ENCODE assay signal across 11 cellular contexts in the genomic region with DNA sequence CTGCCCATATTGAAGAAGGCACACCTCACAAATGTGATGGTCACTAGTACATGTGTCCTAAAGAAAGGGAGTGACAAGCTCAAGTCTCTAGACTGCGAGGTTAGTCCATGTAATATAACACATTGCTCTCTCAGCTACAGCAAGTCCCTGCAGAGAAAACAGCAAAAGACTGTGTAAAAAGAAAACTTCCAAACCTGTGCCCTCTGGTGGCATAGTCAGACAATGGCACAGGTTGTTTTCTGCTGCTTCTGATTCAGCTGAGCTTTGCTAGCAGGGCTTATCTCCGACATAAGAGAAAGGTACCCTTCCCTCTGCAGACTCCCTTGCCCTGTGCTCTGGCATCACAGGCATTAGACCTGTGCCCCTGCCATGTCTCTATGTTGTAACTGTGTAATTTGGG. TPM values are rescaled to one million over a fixed set of nuclear protein-coding genes. Genes with fewer than 3 reads are reported as not detected.
DNase-seq lines count a peak whose midpoint lies in the region; ATAC-seq and TF ChIP-seq lines count a peak whose summit lies in the region.
"Had no signal": no experiment of that assay in that cellular context is flagged by ENCODE, and none has a peak within 500 bp of the region (broad histone marks: within the 10 kb centered on the region; RNA-seq: fewer than 3 reads in every experiment).

No MANE protein-coding gene starts in this region.

- no peaks in the 10 kb centered on the region for H3F3A ChIP-seq in neural cell (ENCODE audit: insufficient read depth, low read length, poor library complexity, severe bottlenecking)

- no peak overlapping the region for H3K27ac Mint-ChIP-seq in activated CD8-positive, alpha-beta T cell treated with anti-CD3 and anti-CD28 coated beads, Interleukin-2, amount 10 ng/mL, durations not matched to agents 7 days and 5 days

- no peaks in the 10 kb centered on the region for H3K9me2 ChIP-seq in neural cell (ENCODE audit: insufficient read depth, low read length)

- no peak overlapping the region for H2AFZ ChIP-seq in neural cell (ENCODE audit: low read depth, low read length)

- no peaks in the 10 kb centered on the region for H3K4me1 Mint-ChIP-seq in activated CD8-positive, alpha-beta T cell treated with anti-CD3 and anti-CD28 coated beads, Interleukin-2, amount 10 ng/mL, durations not matched to agents 7 days and 5 days (ENCODE audit: low read depth)

- no peaks in the 10 kb centered on the region for H3K9me3 Mint-ChIP-seq in activated CD8-positive, alpha-beta T cell treated with anti-CD3 and anti-CD28 coated beads, Interleukin-2, amount 10 ng/mL, durations not matched to agents 7 days and 5 days (ENCODE audit: insufficient read depth)

- H3K4me3 Mint-ChIP-seq in activated CD8-positive, alpha-beta T cell treated with anti-CD3 and anti-CD28 coated beads, Interleukin-2, amount 10 ng/mL, durations not matched to agents 7 days and 5 days, result no peak overlapping the region

- no peak overlapping the region for H3K4me2 ChIP-seq in neural cell (ENCODE audit: low read length)

- ATAC-seq in activated CD8-positive, alpha-beta T cell treated with anti-CD3 and anti-CD28 coated beads, Interleukin-2, amount 10 ng/mL, durations not matched to agents 7 days and 5 days, result no peak
- no peak for ATAC-seq in GM21786 (IDR thresholded peaks at IDR 0.05; ENCODE audit: unreplicated experiment)
- ATAC-seq: right cardiac atrium had no signal

- H3K4me1 ChIP-seq in colonic mucosa, result no peaks in the 10 kb centered on the region
- no peaks in the 10 kb centered on the region for H3K4me1 ChIP-seq in BE2C

- H3K36me3 ChIP-seq in colonic mucosa (no peaks in the 10 kb centered on the region), neural cell (ENCODE audit: insufficient read depth, low read length) (no peaks in the 10 kb centered on the region), BE2C (no peaks in the 10 kb centered on the region)

- H3K9me3 ChIP-seq in colonic mucosa (no peaks in the 10 kb centered on the region), neural cell (ENCODE audit: low read length) (no peaks in the 10 kb centered on the region), BE2C (no peaks in the 10 kb centered on the region)

- POLR2A ChIA-PET in activated CD8-positive, alpha-beta T cell treated with anti-CD3 and anti-CD28 coated beads, Interleukin-2, amount 10 ng/mL, durations not matched to agents 7 days and 5 days (lab: Charles Lee), result no interaction called here

- 0 out of 2 replicates have a peak, but pooled peaks have one; percentile 14 for TF ChIP-seq CTCF in GM12874 (IDR thresholded peaks at IDR 0.05; ENCODE audit: insufficient read depth, low read depth, low read length)
- TF ChIP-seq CTCF in colonic mucosa (IDR thresholded peaks at IDR 0.05), result peak; percentile 38
- peak; percentile 54 for TF ChIP-seq CTCF in neural cell (IDR thresholded peaks at IDR 0.05; ENCODE audit: poor library complexity, severe bottlenecking)
- TF ChIP-seq CTCF in BE2C (IDR thresholded peaks at IDR 0.05; ENCODE audit: low read depth, low read length), result no peak

- no peak for TF ChIP-seq EP300 in neural cell (conservative IDR thresholded peaks at IDR 0.05; ENCODE audit: poor library complexity, severe bottlenecking)

- no peaks in the 10 kb centered on the region for H3K36me3 Mint-ChIP-seq in activated CD8-positive, alpha-beta T cell treated with anti-CD3 and anti-CD28 coated beads, Interleukin-2, amount 10 ng/mL, durations not matched to agents 7 days and 5 days (ENCODE audit: low read depth)

- CTCF ChIA-PET in activated CD8-positive, alpha-beta T cell treated with anti-CD3 and anti-CD28 coated beads, Interleukin-2, amount 10 ng/mL, durations not matched to agents 7 days and 5 days (lab: Charles Lee), result no interaction called here

- intact Hi-C loops in colonic mucosa (cut with DNase I), result no loop called here

- H3K9ac ChIP-seq in colonic mucosa (ENCODE audit: low read depth in 2 of 2, low read length in 2 of 2) (no peak overlapping the region), neural cell (ENCODE audit: low read length) (no peak overlapping the region)

- H4K20me1 ChIP-seq in neural cell (ENCODE audit: insufficient read depth), result no peaks in the 10 kb centered on the region

- H3K27me3 Mint-ChIP-seq in activated CD8-positive, alpha-beta T cell treated with anti-CD3 and anti-CD28 coated beads, Interleukin-2, amount 10 ng/mL, durations not matched to agents 7 days and 5 days (ENCODE audit: low read depth), result no peaks in the 10 kb centered on the region

- H3K27me3 ChIP-seq in colonic mucosa (no peaks in the 10 kb centered on the region), neural cell (ENCODE audit: insufficient read depth, low read depth, low read length) (no peaks in the 10 kb centered on the region), BE2C (no peaks in the 10 kb centered on the region)

- H3K79me2 ChIP-seq in neural cell (replicated peaks; ENCODE audit: insufficient read depth, low read length), result no peaks in the 10 kb centered on the region

- TF ChIP-seq RAD21 in neural cell (conservative IDR thresholded peaks at IDR 0.05), result peak; percentile 40

- H3K27ac ChIP-seq in colonic mucosa, result no peak overlapping the region
- H3K27ac ChIP-seq in neural cell (ENCODE audit: low read length), result no peak overlapping the region

- H3K4me3 ChIP-seq in colonic mucosa (no peak overlapping the region), neural cell (ENCODE audit: low read length) (no peak overlapping the region), BE2C (ENCODE audit: low read depth, low read length) (no peak overlapping the region)

- peak; percentile 1 for DNase-seq in NCI-H226
- peak; percentile 19 for DNase-seq in colonic mucosa
- no peak for DNase-seq in activated CD8-positive, alpha-beta T cell treated with anti-CD3 and anti-CD28 coated beads, Interleukin-2, amount 10 ng/mL, durations not matched to agents 7 days and 5 days
- DNase-seq in activated CD4-positive, CD25-positive, alpha-beta regulatory T cell treated with anti-CD3 and anti-CD28 coated beads, Interleukin-2, amount 50 U/mL, for 72 hours, result no peak
- no peak for DNase-seq in BE2C
- DNase-seq: activated CD4-positive, alpha-beta T cell treated with anti-CD3 and anti-CD28 coated beads for 48 hours; aorta; right cardiac atrium had no signal

TF ChIP-seq in neural cell, 6 proteins besides CTCF, POLR2A, EP300 and RAD21:
- peak; percentile 55 for TF ChIP-seq SMC3 (conservative IDR thresholded peaks at IDR 0.05; ENCODE audit: poor library complexity)
- no peak for TF ChIP-seq POLR2AphosphoS5 (IDR thresholded peaks at IDR 0.05)

RNA-seq across cellular contexts. Expression of a gene that starts 1.4 kb away (rescaled TPM):
- total RNA-seq in colonic mucosa, result under 1 TPM in 1 of 2 donors, not detected in 1; 0.62 TPM
- polyA plus RNA-seq in neural cell, result not detected in 2 replicates
- polyA minus RNA-seq in neural cell, result not detected in 2 replicates
- not detected for total RNA-seq in activated CD8-positive, alpha-beta T cell treated with anti-CD3 and anti-CD28 coated beads, Interleukin-2, amount 10 ng/mL, durations not matched to agents 7 days and 5 days
- not detected for polyA plus RNA-seq in BE2C (2012; ENCODE audit: insufficient read depth, insufficient read length, low read depth)
- total RNA-seq: aorta, right cardiac atrium had no signal
- polyA plus RNA-seq: aorta, right cardiac atrium had no signal

Comparison
In these comparisons a context has a peak if more than half of its experiments do, and no peak if none do; other contexts are left out.
1. DNase-seq: peak in NCI-H226 (single experiment) and colonic mucosa (single experiment); none in activated CD8-positive, alpha-beta T cell treated with anti-CD3 and anti-CD28 coated beads, Interleukin-2, amount 10 ng/mL, durations not matched to agents 7 days and 5 days (single experiment), activated CD4-positive, CD25-positive, alpha-beta regulatory T cell treated with anti-CD3 and anti-CD28 coated beads, Interleukin-2, amount 50 U/mL, for 72 hours (single experiment) and BE2C (single experiment).